ENCODE assay signal across 10 cellular contexts in the genomic region with DNA sequence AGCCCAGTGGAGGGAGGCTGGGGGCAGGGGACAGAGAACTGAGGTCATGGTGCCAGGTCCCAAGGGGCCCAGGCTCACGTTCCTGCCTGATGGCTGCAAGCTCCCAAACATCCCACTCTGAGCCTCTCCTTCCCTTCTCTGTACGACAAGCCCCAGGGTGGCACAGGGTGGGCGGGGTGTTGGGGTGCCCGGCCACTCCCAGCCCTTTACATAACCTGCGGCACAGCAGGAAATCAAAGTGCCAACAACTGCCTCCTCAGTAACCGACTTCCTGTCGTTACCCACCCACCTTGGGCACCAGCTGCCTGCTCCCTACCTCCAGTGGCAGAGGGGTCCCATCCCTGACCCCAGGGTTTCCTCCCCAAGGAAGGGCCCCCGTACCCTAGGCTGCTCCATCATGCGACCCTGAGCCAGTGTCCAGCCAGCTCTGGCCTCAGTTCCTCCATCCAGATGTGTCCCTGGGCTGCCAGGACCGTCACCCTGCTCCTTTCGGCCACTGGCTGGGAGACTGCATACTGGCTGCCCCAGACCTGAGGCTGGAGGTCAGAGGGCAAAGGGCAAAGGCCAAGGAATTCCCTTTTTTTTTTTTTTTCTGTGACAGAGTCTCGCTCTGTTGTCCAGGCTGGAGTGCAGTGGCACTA. TPM values are rescaled to one million over a fixed set of nuclear protein-coding genes. Genes with fewer than 3 reads are reported as not detected.
DNase-seq lines count a peak whose midpoint lies in the region; ATAC-seq and TF ChIP-seq lines count a peak whose summit lies in the region.
"Had no signal": no experiment of that assay in that cellular context is flagged by ENCODE, and none has a peak within 500 bp of the region (broad histone marks: within the 10 kb centered on the region; RNA-seq: fewer than 3 reads in every experiment).

No MANE protein-coding gene starts in this region.

- TF ChIP-seq CTCF in breast epithelium (IDR thresholded peaks at IDR 0.05) (no peak), ovary (IDR thresholded peaks at IDR 0.05) (no peak)

- H3K4me3 ChIP-seq in BLaER1 treated with 17β-estradiol and CSF1 and Interleukin-3, amounts not matched to agents 10 nM and 100 nM: no peak overlapping the region
- H3K4me3 ChIP-seq in breast epithelium (no peak overlapping the region), ovary (no peak overlapping the region)

- peak overlapping the region; percentile 59 to 89 (median 79) for H3K4me2 ChIP-seq in BLaER1 treated with 17β-estradiol and CSF1 and Interleukin-3, amounts not matched to agents 10 nM and 100 nM

- TF ChIP-seq POLR2A in breast epithelium (IDR thresholded peaks at IDR 0.05): no peak
- TF ChIP-seq POLR2A in ovary (IDR thresholded peaks at IDR 0.05): no peak

- no peaks in the 10 kb centered on the region for H3K9me3 ChIP-seq in BLaER1 treated with 17β-estradiol and CSF1 and Interleukin-3, amounts not matched to agents 10 nM and 100 nM (replicated peaks in 1 of 11)
- H3K9me3 ChIP-seq in breast epithelium (no peaks in the 10 kb centered on the region), ovary (no peaks in the 10 kb centered on the region)

- peak; percentile 44 for DNase-seq in T-helper 9 cell
- DNase-seq in breast epithelium (ENCODE audit: low spot score in 2 of 2): peak; percentile 77 to 80
- DNase-seq in ovary: peak in 4 of 5 donors; percentile 33 to 59 (median 54)
- no peak for DNase-seq in NCI-H446 (lab: John Stamatoyannopoulos, UW)
- no peak for DNase-seq in middle frontal gyrus (ENCODE audit: extremely low spot score, low spot score)
- DNase-seq: DMS79 treated with DMSO at 0.1 percent for 48 hours, NCI-H2029 had no signal

- 74 to 84% (median 81%) methylated on average over 12 of the region's 12 CpGs for WGBS in ovary, 3 donors

- H3K27me3 ChIP-seq in BLaER1 treated with 17β-estradiol and CSF1 and Interleukin-3, amounts not matched to agents 10 nM and 100 nM: no peaks in the 10 kb centered on the region
- H3K27me3 ChIP-seq in breast epithelium (no peaks in the 10 kb centered on the region), ovary (no peaks in the 10 kb centered on the region)

- peak overlapping the region in 9 of 11 experiments; percentile 30 to 76 (median 62); a peak in 17 of 22 replicates for H3K27ac ChIP-seq in BLaER1 treated with 17β-estradiol and CSF1 and Interleukin-3, amounts not matched to agents 10 nM and 100 nM
- H3K27ac ChIP-seq in breast epithelium: peak overlapping the region; percentile 90 to 98
- peak overlapping the region; percentile 30 to 71 for H3K27ac ChIP-seq in ovary

- peak overlapping the region in 7 of 11 experiments; percentile 33 to 60 (median 46); a peak in 9 of 22 replicates for H3K9ac ChIP-seq in BLaER1 treated with 17β-estradiol and CSF1 and Interleukin-3, amounts not matched to agents 10 nM and 100 nM

- ATAC-seq in GM18868 (IDR thresholded peaks at IDR 0.05; ENCODE audit: unreplicated experiment): no peak
- no peak for ATAC-seq in HG02588 (IDR thresholded peaks at IDR 0.05; ENCODE audit: unreplicated experiment)

- TF ChIP-seq EP300 in ovary (IDR thresholded peaks at IDR 0.05): no peak

- H3K4me1 ChIP-seq in BLaER1 treated with 17β-estradiol and CSF1 and Interleukin-3, amounts not matched to agents 10 nM and 100 nM: peaks cover 45 to 83% (median 77%) of the 10 kb centered on the region in 10 experiments
- H3K4me1 ChIP-seq in breast epithelium (peaks cover 25 to 32% of the 10 kb centered on the region in 2 donors), ovary (ENCODE audit: insufficient read depth) (peaks cover 22% of the 10 kb centered on the region)

- no peaks in the 10 kb centered on the region for H3K36me3 ChIP-seq in BLaER1 treated with 17β-estradiol and CSF1 and Interleukin-3, amounts not matched to agents 10 nM and 100 nM
- H3K36me3 ChIP-seq in breast epithelium: no peaks in the 10 kb centered on the region
- H3K36me3 ChIP-seq in ovary: no peaks in the 10 kb centered on the region

- no peaks in the 10 kb centered on the region for H4K20me1 ChIP-seq in BLaER1 treated with 17β-estradiol and CSF1 and Interleukin-3, amounts not matched to agents 10 nM and 100 nM

- intact Hi-C loops in breast epithelium (cut with DNase I; ENCODE audit: low total_unique reads): loop anchor here (1.0 kb wide), 1 partner anchor 93 kb away; no protein-coding TSS in a partner anchor
- intact Hi-C loops in ovary (cut with DNase I): loop anchor here in 3 of 4 donors (5.0 to 10.0 kb wide), 3 partner anchors 89 to 96 kb away; no protein-coding TSS in a partner anchor

RNA-seq across cellular contexts. Expression of gene NFIC, which starts 27.7 kb away (rescaled TPM):
- total RNA-seq in breast epithelium (10 to 100 TPM; 48.9 to 97.8 (median 73.1) TPM), ovary (100 to 1,000 TPM in 5 of 7 donors, 10 to 100 TPM in 2; 62.0 to 345 (median 283) TPM)
- 10 to 100 TPM; 31.9 to 71.1 TPM for polyA plus RNA-seq in ovary

Comparison
In these comparisons a context has a peak if more than half of its experiments do, and no peak if none do; other contexts are left out.
1. DNase-seq: peak in T-helper 9 cell (single experiment), breast epithelium (2 of 2) and ovary (4 of 5); none in NCI-H446 (0 of 2) and middle frontal gyrus (single experiment).
2. Peak in every context shown above with its lines, with median percentiles within 50 percentile points of each other: H3K27ac ChIP-seq.